24 cellular contexts compared by ENCODE assay signal in the genomic region with DNA sequence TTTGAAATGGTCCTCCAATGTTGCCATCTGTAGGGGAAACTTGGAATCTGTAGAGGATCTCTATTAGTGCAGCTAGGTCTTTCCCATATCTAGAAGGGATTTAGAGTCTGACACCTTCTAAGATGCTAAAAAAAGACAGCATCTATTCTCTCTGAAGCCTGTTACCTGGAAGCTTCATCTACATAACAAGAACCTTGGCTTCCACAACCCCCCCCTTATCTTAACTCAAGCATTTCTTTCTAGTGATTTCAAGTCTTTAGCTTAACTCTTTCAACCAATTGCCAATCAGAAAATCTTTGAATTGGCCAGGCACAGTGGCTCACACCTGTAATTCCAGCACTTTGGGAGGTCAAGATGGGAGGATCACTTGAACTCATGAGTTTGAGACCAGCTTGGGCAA.
DNase-seq lines count a peak whose midpoint lies in the region; ATAC-seq and TF ChIP-seq lines count a peak whose summit lies in the region.
"Had no signal": no experiment of that assay in that cellular context is flagged by ENCODE, and none has a peak within 500 bp of the region (broad histone marks: within the 10 kb centered on the region; RNA-seq: fewer than 3 reads in every experiment).

No MANE protein-coding gene starts in this region.

- H2AFZ ChIP-seq in osteoblast (ENCODE audit: low read length) = no peak overlapping the region

- peaks cover 20% of the 10 kb centered on the region for H3K4me1 Mint-ChIP-seq in WTC11
- H3K4me1 Mint-ChIP-seq: CD14-positive monocyte; CD8-positive, alpha-beta memory T cell had no signal

- CTCF ChIA-PET in WTC11 (lab: Charles Lee) = interaction anchor here (0.6 to 1.1 kb wide), 3 partner anchors 9 to 469 kb away, joined by 3 to 4 read pairs (median 3); no protein-coding TSS in a partner anchor

- ATAC-seq in WTC11 (peak; percentile 46), GM18505 (IDR thresholded peaks at IDR 0.05; ENCODE audit: unreplicated experiment) (no peak)
- ATAC-seq: A549, GM12878, HCT116 had no signal

- POLR2A ChIA-PET in WTC11 (lab: Charles Lee) = interaction anchor here (0.6 to 0.7 kb wide), 2 partner anchors 303 to 346 kb away, joined by 3 read pairs; no protein-coding TSS in a partner anchor

- peaks cover 88% of the 10 kb centered on the region for H3K36me3 Mint-ChIP-seq in WTC11
- H3K36me3 Mint-ChIP-seq: CD14-positive monocyte had no signal

- H3K4me3 ChIP-seq in iPS-20b (ENCODE audit: low read length) (peak overlapping the region; percentile 42), osteoblast (ENCODE audit: insufficient read depth, low read length) (no peak overlapping the region), thyroid gland (replicated peaks in 1 of 3) (no peak overlapping the region)
- H3K4me3 ChIP-seq: A549; BLaER1 treated with 17β-estradiol and CSF1 and Interleukin-3, amounts not matched to agents 10 nM and 100 nM; GM12878 had no signal

- H3K27ac ChIP-seq in iPS-20b (ENCODE audit: low read length) = no peak overlapping the region
- no peak overlapping the region for H3K27ac ChIP-seq in osteoblast (ENCODE audit: low read depth, low read length)
- no peak overlapping the region for H3K27ac ChIP-seq in thyroid gland
- H3K27ac ChIP-seq: 22Rv1; A549; BLaER1 treated with 17β-estradiol and CSF1 and Interleukin-3, amounts not matched to agents 10 nM and 100 nM had no signal

- H3K4me2 ChIP-seq in osteoblast (ENCODE audit: insufficient read depth, low read length) = no peak overlapping the region
- H3K4me2 ChIP-seq: A549; BLaER1 treated with 17β-estradiol and CSF1 and Interleukin-3, amounts not matched to agents 10 nM and 100 nM had no signal

- intact Hi-C loops in thyroid gland (cut with DNase I) = no loop called here

- peaks cover 92% of the 10 kb centered on the region for H3K9me3 Mint-ChIP-seq in WTC11

- H3K4me1 ChIP-seq in iPS-20b (ENCODE audit: insufficient read depth, low read length) (no peaks in the 10 kb centered on the region), osteoblast (ENCODE audit: insufficient read depth, low read length) (no peaks in the 10 kb centered on the region), thyroid gland (no peaks in the 10 kb centered on the region)
- H3K4me1 ChIP-seq: A549; BE2C; BLaER1 treated with 17β-estradiol and CSF1 and Interleukin-3, amounts not matched to agents 10 nM and 100 nM had no signal

- TF ChIP-seq POLR2A in GM18505 (IDR thresholded peaks at IDR 0.05; ENCODE audit: borderline replicate concordance, extremely low read depth, insufficient read depth, insufficient read length) = no peak
- no peak for TF ChIP-seq POLR2A in thyroid gland (IDR thresholded peaks at IDR 0.05)

- peak overlapping the region; percentile 79 for H3K27ac Mint-ChIP-seq in WTC11
- H3K27ac Mint-ChIP-seq: CD14-positive monocyte; CD4-positive, alpha-beta T cell; CD8-positive, alpha-beta memory T cell had no signal

- H3K27me3 Mint-ChIP-seq in WTC11 (ENCODE audit: low read depth) = peaks cover 8% of the 10 kb centered on the region
- H3K27me3 Mint-ChIP-seq: CD4-positive, alpha-beta T cell; CD8-positive, alpha-beta memory T cell had no signal

- no peak overlapping the region for H3K4me3 Mint-ChIP-seq in WTC11
- H3K4me3 Mint-ChIP-seq: CD14-positive monocyte; CD4-positive, alpha-beta T cell; CD8-positive, alpha-beta memory T cell had no signal

- no peak overlapping the region for H3K9ac ChIP-seq in iPS-20b (ENCODE audit: low read depth, low read length)
- H3K9ac ChIP-seq: BLaER1 treated with 17β-estradiol and CSF1 and Interleukin-3, amounts not matched to agents 10 nM and 100 nM had no signal

- no peaks in the 10 kb centered on the region for H3K79me2 ChIP-seq in osteoblast (ENCODE audit: insufficient read depth, low read length)

- H3K27me3 ChIP-seq in iPS-20b (ENCODE audit: insufficient read depth, low read length) (no peaks in the 10 kb centered on the region), osteoblast (ENCODE audit: insufficient read depth, low read length) (no peaks in the 10 kb centered on the region), thyroid gland (no peaks in the 10 kb centered on the region)
- H3K27me3 ChIP-seq: BE2C; BLaER1 treated with 17β-estradiol and CSF1 and Interleukin-3, amounts not matched to agents 10 nM and 100 nM had no signal

- TF ChIP-seq CTCF in WTC11 (IDR thresholded peaks at IDR 0.05) = no peak
- TF ChIP-seq CTCF in osteoblast (IDR thresholded peaks at IDR 0.05; ENCODE audit: extremely low read depth, low read depth, low read length) = no peak
- TF ChIP-seq CTCF in thyroid gland (IDR thresholded peaks at IDR 0.05) = no peak

- H4K20me1 ChIP-seq in osteoblast (ENCODE audit: insufficient read depth, low read length) = no peaks in the 10 kb centered on the region
- H4K20me1 ChIP-seq: BLaER1 treated with 17β-estradiol and CSF1 and Interleukin-3, amounts not matched to agents 10 nM and 100 nM had no signal

- DNase-seq in NCI-H2171 treated with DMSO at 0.1 percent for 48 hours (lab: John Stamatoyannopoulos, UW) = peak; percentile 19
- DNase-seq in NCI-H2171 (lab: John Stamatoyannopoulos, UW) = no peak
- DNase-seq in WTC11 (ENCODE audit: low spot score) = no peak
- no peak for DNase-seq in osteoblast (ENCODE audit: insufficient read length, low spot score, missing footprints)
- no peak for DNase-seq in thyroid gland
- DNase-seq: ACHN; AML-193; BE2C; CD4-positive, alpha-beta T cell; CD8-positive, alpha-beta memory T cell; DMS 273 treated with DMSO at 0.1 percent for 48 hours; DMS79; EL; GDM1; GOT3; H7 had no signal

- H3K9me3 ChIP-seq in iPS-20b (ENCODE audit: insufficient read depth, low read depth, low read length) = peaks cover 18% of the 10 kb centered on the region
- no peaks in the 10 kb centered on the region for H3K9me3 ChIP-seq in osteoblast (ENCODE audit: low read depth, low read length)
- H3K9me3 ChIP-seq in thyroid gland = no peaks in the 10 kb centered on the region
- H3K9me3 ChIP-seq: A549, BE2C had no signal

- H3K36me3 ChIP-seq in iPS-20b (ENCODE audit: insufficient read depth, low read depth, low read length) (no peaks in the 10 kb centered on the region), osteoblast (ENCODE audit: insufficient read depth, low read length) (no peaks in the 10 kb centered on the region), thyroid gland (no peaks in the 10 kb centered on the region)
- H3K36me3 ChIP-seq: BE2C; BLaER1 treated with 17β-estradiol and CSF1 and Interleukin-3, amounts not matched to agents 10 nM and 100 nM had no signal

TF ChIP-seq in WTC11, 78 proteins besides CTCF, POLR2A, EP300 and RAD21 (continues in another document):
- TF ChIP-seq, protein P1, sequence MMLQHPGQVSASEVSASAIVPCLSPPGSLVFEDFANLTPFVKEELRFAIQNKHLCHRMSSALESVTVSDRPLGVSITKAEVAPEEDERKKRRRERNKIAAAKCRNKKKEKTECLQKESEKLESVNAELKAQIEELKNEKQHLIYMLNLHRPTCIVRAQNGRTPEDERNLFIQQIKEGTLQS (CRISPR knock-in tag; conservative IDR thresholded peaks at IDR 0.05) = no peak
- no peak for TF ChIP-seq MXD4 (CRISPR knock-in tag; IDR thresholded peaks at IDR 0.05; ENCODE audit: borderline replicate concordance)
- TF ChIP-seq ZNF121 (CRISPR knock-in tag; IDR thresholded peaks at IDR 0.05) = no peak
- no peak for TF ChIP-seq JUN (CRISPR knock-in tag; IDR thresholded peaks at IDR 0.05)
- no peak for TF ChIP-seq ELF4 (CRISPR knock-in tag; IDR thresholded peaks at IDR 0.05; ENCODE audit: low read depth)
- no peak for TF ChIP-seq EMX1 (CRISPR knock-in tag; IDR thresholded peaks at IDR 0.05)
- no peak for TF ChIP-seq CBFB (CRISPR knock-in tag; IDR thresholded peaks at IDR 0.05; ENCODE audit: low read depth)
- no peak for TF ChIP-seq MYBL2 (CRISPR knock-in tag; IDR thresholded peaks at IDR 0.05)
- TF ChIP-seq JAZF1 (CRISPR knock-in tag; IDR thresholded peaks at IDR 0.05) = no peak
- TF ChIP-seq, protein P2, sequence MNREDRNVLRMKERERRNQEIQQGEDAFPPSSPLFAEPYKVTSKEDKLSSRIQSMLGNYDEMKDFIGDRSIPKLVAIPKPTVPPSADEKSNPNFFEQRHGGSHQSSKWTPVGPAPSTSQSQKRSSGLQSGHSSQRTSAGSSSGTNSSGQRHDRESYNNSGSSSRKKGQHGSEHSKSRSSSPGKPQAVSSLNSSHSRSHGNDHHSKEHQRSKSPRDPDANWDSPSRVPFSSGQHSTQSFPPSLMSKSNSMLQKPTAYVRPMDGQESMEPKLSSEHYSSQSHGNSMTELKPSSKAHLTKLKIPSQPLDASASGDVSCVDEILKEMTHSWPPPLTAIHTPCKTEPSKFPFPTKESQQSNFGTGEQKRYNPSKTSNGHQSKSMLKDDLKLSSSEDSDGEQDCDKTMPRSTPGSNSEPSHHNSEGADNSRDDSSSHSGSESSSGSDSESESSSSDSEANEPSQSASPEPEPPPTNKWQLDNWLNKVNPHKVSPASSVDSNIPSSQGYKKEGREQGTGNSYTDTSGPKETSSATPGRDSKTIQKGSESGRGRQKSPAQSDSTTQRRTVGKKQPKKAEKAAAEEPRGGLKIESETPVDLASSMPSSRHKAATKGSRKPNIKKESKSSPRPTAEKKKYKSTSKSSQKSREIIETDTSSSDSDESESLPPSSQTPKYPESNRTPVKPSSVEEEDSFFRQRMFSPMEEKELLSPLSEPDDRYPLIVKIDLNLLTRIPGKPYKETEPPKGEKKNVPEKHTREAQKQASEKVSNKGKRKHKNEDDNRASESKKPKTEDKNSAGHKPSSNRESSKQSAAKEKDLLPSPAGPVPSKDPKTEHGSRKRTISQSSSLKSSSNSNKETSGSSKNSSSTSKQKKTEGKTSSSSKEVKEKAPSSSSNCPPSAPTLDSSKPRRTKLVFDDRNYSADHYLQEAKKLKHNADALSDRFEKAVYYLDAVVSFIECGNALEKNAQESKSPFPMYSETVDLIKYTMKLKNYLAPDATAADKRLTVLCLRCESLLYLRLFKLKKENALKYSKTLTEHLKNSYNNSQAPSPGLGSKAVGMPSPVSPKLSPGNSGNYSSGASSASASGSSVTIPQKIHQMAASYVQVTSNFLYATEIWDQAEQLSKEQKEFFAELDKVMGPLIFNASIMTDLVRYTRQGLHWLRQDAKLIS (CRISPR knock-in tag; IDR thresholded peaks at IDR 0.05; ENCODE audit: borderline replicate concordance) = no peak
- TF ChIP-seq, protein P3, sequence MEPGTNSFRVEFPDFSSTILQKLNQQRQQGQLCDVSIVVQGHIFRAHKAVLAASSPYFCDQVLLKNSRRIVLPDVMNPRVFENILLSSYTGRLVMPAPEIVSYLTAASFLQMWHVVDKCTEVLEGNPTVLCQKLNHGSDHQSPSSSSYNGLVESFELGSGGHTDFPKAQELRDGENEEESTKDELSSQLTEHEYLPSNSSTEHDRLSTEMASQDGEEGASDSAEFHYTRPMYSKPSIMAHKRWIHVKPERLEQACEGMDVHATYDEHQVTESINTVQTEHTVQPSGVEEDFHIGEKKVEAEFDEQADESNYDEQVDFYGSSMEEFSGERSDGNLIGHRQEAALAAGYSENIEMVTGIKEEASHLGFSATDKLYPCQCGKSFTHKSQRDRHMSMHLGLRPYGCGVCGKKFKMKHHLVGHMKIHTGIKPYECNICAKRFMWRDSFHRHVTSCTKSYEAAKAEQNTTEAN (CRISPR knock-in tag; IDR thresholded peaks at IDR 0.05) = no peak
- no peak for TF ChIP-seq FOXP1 (CRISPR knock-in tag; IDR thresholded peaks at IDR 0.05; ENCODE audit: borderline replicate concordance)
